Comparison of ENCODE assay signal across 13 cellular contexts in the genomic region with DNA sequence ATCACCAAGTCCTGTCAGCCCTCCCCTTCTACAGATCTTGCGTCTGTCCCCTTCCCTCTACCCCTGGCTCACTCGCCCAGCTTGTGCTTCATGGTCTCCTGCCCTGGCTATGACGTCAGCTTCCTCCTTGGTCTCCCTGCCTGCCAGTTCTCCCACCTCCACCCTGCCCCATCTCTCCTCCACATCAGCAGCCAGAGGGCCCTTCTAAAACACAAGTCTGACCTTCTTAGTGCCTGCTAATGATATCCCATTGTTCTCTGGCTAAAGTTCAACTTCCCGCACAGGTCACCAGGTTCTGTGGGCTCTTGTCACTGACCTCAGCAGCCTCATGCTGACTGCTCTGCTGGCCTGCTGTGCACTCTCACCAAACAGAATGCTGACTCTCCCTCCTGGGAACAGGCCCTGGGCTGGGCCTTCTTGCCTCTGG. TPM values are rescaled to one million over a fixed set of nuclear protein-coding genes. Genes with fewer than 3 reads are reported as not detected.
DNase-seq lines count a peak whose midpoint lies in the region; ATAC-seq, FAIRE-seq and TF ChIP-seq lines count a peak whose summit lies in the region.
"Had no signal": no experiment of that assay in that cellular context is flagged by ENCODE, and none has a peak within 500 bp of the region (broad histone marks: within the 10 kb centered on the region; RNA-seq: fewer than 3 reads in every experiment).

No MANE protein-coding gene starts in this region.

- TF ChIP-seq CTCF in Peyer's patch (IDR thresholded peaks at IDR 0.05) (no peak), prostate gland (IDR thresholded peaks at IDR 0.05) (no peak)

- no peaks in the 10 kb centered on the region for H3K9me3 Mint-ChIP-seq in effector memory CD8-positive, alpha-beta T cell
- H3K9me3 Mint-ChIP-seq in T-helper 2 cell treated with Interferon-gamma antibody and Interleukin-4, amounts not matched to agents 5 μg/mL and 100 μg/mL, for 36 hours = no peaks in the 10 kb centered on the region
- H3K9me3 Mint-ChIP-seq: T-cell had no signal

- peak; percentile 58 for FAIRE-seq in GM12891 (lab: Jason Lieb, UNC)

- H3K9me3 ChIP-seq in Peyer's patch (no peaks in the 10 kb centered on the region), prostate gland (no peaks in the 10 kb centered on the region)

- H3K4me3 ChIP-seq in Peyer's patch = no peak overlapping the region
- H3K4me3 ChIP-seq in prostate gland = no peak overlapping the region

- no peak for DNase-seq in GM12891 (ENCODE audit: insufficient read length, low spot score)
- peak in 2 of 3 donors; percentile 59 to 67 for DNase-seq in Peyer's patch
- DNase-seq in fibroblast of peridontal ligament (ENCODE audit: extremely low read depth) = peak; percentile 13
- no peak for DNase-seq in prostate gland (ENCODE audit: low spot score)
- no peak for DNase-seq in effector memory CD8-positive, alpha-beta T cell
- no peak for DNase-seq in T-helper 2 cell treated with Interferon-gamma antibody and Interleukin-4, amounts not matched to agents 5 μg/mL and 100 μg/mL, for 36 hours (ENCODE audit: low spot score)
- DNase-seq in stimulated activated CD4-positive, alpha-beta T cell treated with anti-CD3 and anti-CD28 coated beads, Interleukin-2, amount 100 ng/mL, for 24 hours = no peak
- DNase-seq: activated CD8-positive, alpha-beta memory T cell treated with anti-CD3 and anti-CD28 coated beads, Interleukin-2, amount 50 U/mL, for 4 hours; cortex of kidney; NCI-H526 treated with DMSO at 0.1 percent for 48 hours; posterior cingulate gyrus; T-cell had no signal

- peaks cover 0 to 25% (median 4%) of the 10 kb centered on the region in 4 donors for H3K4me1 ChIP-seq in Peyer's patch
- no peaks in the 10 kb centered on the region for H3K4me1 ChIP-seq in prostate gland (replicated peaks)

- H3K4me1 Mint-ChIP-seq in effector memory CD8-positive, alpha-beta T cell (ENCODE audit: low read depth in 2 of 2) = no peaks in the 10 kb centered on the region
- H3K4me1 Mint-ChIP-seq in T-helper 2 cell treated with Interferon-gamma antibody and Interleukin-4, amounts not matched to agents 5 μg/mL and 100 μg/mL, for 36 hours (ENCODE audit: low read depth) = no peaks in the 10 kb centered on the region
- H3K4me1 Mint-ChIP-seq: T-cell had no signal

- H3K4me3 Mint-ChIP-seq in effector memory CD8-positive, alpha-beta T cell = no peak overlapping the region
- H3K4me3 Mint-ChIP-seq in T-helper 2 cell treated with Interferon-gamma antibody and Interleukin-4, amounts not matched to agents 5 μg/mL and 100 μg/mL, for 36 hours = no peak overlapping the region
- H3K4me3 Mint-ChIP-seq: T-cell had no signal

- H3K36me3 ChIP-seq in Peyer's patch = no peaks in the 10 kb centered on the region
- no peaks in the 10 kb centered on the region for H3K36me3 ChIP-seq in prostate gland

- ATAC-seq in effector memory CD8-positive, alpha-beta T cell (replicated peaks) = no peak
- no peak for ATAC-seq in GM19397 (IDR thresholded peaks at IDR 0.05; ENCODE audit: unreplicated experiment)
- ATAC-seq: T-cell had no signal

- WGBS in prostate gland = 56% methylated on average over 4 of the region's 4 CpGs

- intact Hi-C loops in prostate gland (cut with DNase I) = no loop called here

- peaks cover 0 to 1% of the 10 kb centered on the region in 2 donors for H3K27me3 Mint-ChIP-seq in effector memory CD8-positive, alpha-beta T cell
- H3K27me3 Mint-ChIP-seq in T-helper 2 cell treated with Interferon-gamma antibody and Interleukin-4, amounts not matched to agents 5 μg/mL and 100 μg/mL, for 36 hours (ENCODE audit: low read depth) = no peaks in the 10 kb centered on the region
- H3K27me3 Mint-ChIP-seq: T-cell had no signal

- H3K27me3 ChIP-seq in Peyer's patch = no peaks in the 10 kb centered on the region
- no peaks in the 10 kb centered on the region for H3K27me3 ChIP-seq in prostate gland (replicated peaks; ENCODE audit: insufficient read depth)

- H3K36me3 Mint-ChIP-seq in effector memory CD8-positive, alpha-beta T cell (ENCODE audit: insufficient read depth) = no peaks in the 10 kb centered on the region
- H3K36me3 Mint-ChIP-seq in T-helper 2 cell treated with Interferon-gamma antibody and Interleukin-4, amounts not matched to agents 5 μg/mL and 100 μg/mL, for 36 hours (ENCODE audit: low read depth) = no peaks in the 10 kb centered on the region
- H3K36me3 Mint-ChIP-seq: T-cell had no signal

- TF ChIP-seq POLR2A in GM12891 (IDR thresholded peaks at IDR 0.05; ENCODE audit: low read depth, low read length) (no peak), Peyer's patch (IDR thresholded peaks at IDR 0.05) (peak in 1 of 2 donors; percentile 36), prostate gland (IDR thresholded peaks at IDR 0.05) (peak; percentile 12)

- H3K27ac ChIP-seq in Peyer's patch = peak overlapping the region in 3 of 4 donors; percentile 45 to 92 (median 79)
- H3K27ac ChIP-seq in prostate gland = peak overlapping the region in 1 of 2 donors; percentile 63

- H3K27ac Mint-ChIP-seq in effector memory CD8-positive, alpha-beta T cell = peak overlapping the region in 1 of 2 donors; percentile 2
- H3K27ac Mint-ChIP-seq in T-helper 2 cell treated with Interferon-gamma antibody and Interleukin-4, amounts not matched to agents 5 μg/mL and 100 μg/mL, for 36 hours = no peak overlapping the region
- H3K27ac Mint-ChIP-seq: T-cell had no signal

TF ChIP-seq in GM12891, 5 proteins besides CTCF, POLR2A, EP300 and RAD21:
- TF ChIP-seq POU2F2 (IDR thresholded peaks at IDR 0.05; ENCODE audit: low read depth, low read length) (no peak), PAX5 (IDR thresholded peaks at IDR 0.05; ENCODE audit: insufficient read depth, low read length, severe bottlenecking) (no peak), SPI1 (IDR thresholded peaks at IDR 0.05; ENCODE audit: low read depth, low read length) (no peak), POLR2AphosphoS5 (IDR thresholded peaks at IDR 0.05; ENCODE audit: low read depth, low read length) (no peak), TAF1 (IDR thresholded peaks at IDR 0.05; ENCODE audit: low read depth, low read length) (no peak)

RNA-seq across cellular contexts. Expression of gene MYCL, which starts 24.6 kb away (rescaled TPM):
- polyA plus RNA-seq in GM12891 (2012; ENCODE audit: low read depth, missing spikeins) = 1.2 TPM
- total RNA-seq in Peyer's patch (10 to 100 TPM in 3 of 4 donors, 1 to 10 TPM in 1; 9.9 to 28.4 (median 14.0) TPM), prostate gland (10 to 100 TPM; 14.5 to 19.7 TPM)

RNA-seq across cellular contexts. Expression of gene MFSD2A, which starts 28.6 kb away (rescaled TPM):
- 10.4 TPM for polyA plus RNA-seq in GM12891 (2012; ENCODE audit: low read depth, missing spikeins)
- total RNA-seq in Peyer's patch (100 to 1,000 TPM in 2 of 4 donors, 10 to 100 TPM in 1, 1 to 10 TPM in 1; 6.6 to 239 (median 132) TPM), prostate gland (100 to 1,000 TPM in 1 of 2 donors, 1 to 10 TPM in 1; 1.1 to 135 TPM)

RNA-seq across cellular contexts. Expression of gene TRIT1, which starts 43.1 kb away (rescaled TPM):
- 20.9 TPM for polyA plus RNA-seq in GM12891 (2012; ENCODE audit: low read depth, missing spikeins)
- total RNA-seq in Peyer's patch (10 to 100 TPM; 13.7 to 52.0 (median 18.1) TPM), prostate gland (10 to 100 TPM; 23.2 to 35.5 TPM)

Comparison
In these comparisons a context has a peak if more than half of its experiments do, and no peak if none do; other contexts are left out.
1. DNase-seq: peak in Peyer's patch (2 of 3) and fibroblast of peridontal ligament (single experiment); none in GM12891 (single experiment), prostate gland (single experiment), effector memory CD8-positive, alpha-beta T cell (0 of 3), T-helper 2 cell treated with Interferon-gamma antibody and Interleukin-4, amounts not matched to agents 5 μg/mL and 100 μg/mL, for 36 hours (single experiment) and stimulated activated CD4-positive, alpha-beta T cell treated with anti-CD3 and anti-CD28 coated beads, Interleukin-2, amount 100 ng/mL, for 24 hours (0 of 2).